ENCODE assay signal across 1 cellular context in the genomic region with DNA sequence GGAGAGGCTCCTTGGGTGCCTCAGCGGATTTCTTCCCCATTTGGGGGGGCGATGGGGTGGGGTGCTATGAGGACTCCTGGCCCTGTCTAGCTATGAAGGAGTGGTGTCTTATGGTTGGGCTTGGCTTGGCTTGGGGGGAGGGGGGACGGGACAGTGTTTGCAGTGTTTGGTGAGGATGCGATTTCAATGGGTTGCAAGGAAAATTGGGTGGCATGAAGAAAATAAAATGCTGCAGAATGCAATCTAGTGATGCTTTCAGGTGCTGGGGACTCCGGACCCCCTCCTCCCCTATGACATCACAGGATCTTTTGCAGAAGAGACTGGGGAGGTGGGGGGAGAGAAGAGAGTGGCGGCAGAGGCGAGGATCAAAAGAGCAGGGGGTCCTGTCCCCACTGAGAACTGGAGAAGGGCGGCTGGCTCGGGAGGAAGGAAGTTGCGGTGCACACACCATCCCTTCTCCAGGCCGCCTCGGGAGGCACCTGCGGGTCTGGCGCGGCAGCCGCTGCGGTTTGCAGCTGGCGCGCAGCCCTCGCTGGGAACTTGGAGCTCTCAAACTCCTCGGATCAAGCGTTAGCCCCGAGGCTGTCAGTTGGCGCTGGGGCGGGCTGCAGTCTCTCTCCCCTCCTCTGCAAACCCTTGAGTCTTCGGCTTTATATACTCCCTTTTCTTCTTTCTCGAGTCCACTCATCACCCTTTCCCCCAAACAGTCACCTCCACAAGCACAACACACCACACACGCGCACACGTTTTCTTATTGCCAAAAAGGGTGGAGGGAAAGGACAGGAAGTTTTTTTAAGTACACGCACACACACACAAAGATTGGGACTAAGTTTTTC.
A peak's percentile ranks its signal among the peaks of the same experiment; 100 is the strongest.
TF ChIP-seq lines count a peak whose summit lies in the region.

No MANE protein-coding gene starts in this region.

TF ChIP-seq in H1, 55 proteins besides CTCF, POLR2A, EP300 and RAD21:
- TF ChIP-seq CTBP2 (IDR thresholded peaks at IDR 0.05; ENCODE audit: borderline replicate concordance, insufficient read depth, insufficient read length, low read length) (no peak), MAX (IDR thresholded peaks at IDR 0.05) (no peak), HDAC2 (IDR thresholded peaks at IDR 0.05; ENCODE audit: borderline replicate concordance in 1 of 2, low read depth in 2 of 2, low read length in 2 of 2) (no peak), CREB1 (IDR thresholded peaks at IDR 0.05) (no peak), SIN3A (conservative IDR thresholded peaks at IDR 0.05 in 1 of 2, IDR thresholded peaks at IDR 0.05 in 1 of 2; ENCODE audit: low read depth in 1 of 2, low read length in 2 of 2) (no peak), KDM4A (IDR thresholded peaks at IDR 0.05; ENCODE audit: low read depth, low read length, severe bottlenecking) (peak; percentile 2), SIRT6 (IDR thresholded peaks at IDR 0.05; ENCODE audit: low read length) (no peak), GABPA (IDR thresholded peaks at IDR 0.05; ENCODE audit: borderline replicate concordance, insufficient read depth, low read length) (0 out of 2 replicates have a peak, but pooled peaks have one; percentile 37), SAP30 (IDR thresholded peaks at IDR 0.05; ENCODE audit: insufficient read depth, insufficient replicate concordance, low read length) (no peak), CBX5 (IDR thresholded peaks at IDR 0.05; ENCODE audit: low read depth, low read length) (no peak), JUN (IDR thresholded peaks at IDR 0.05; ENCODE audit: low read depth, low read length) (no peak), NANOG (IDR thresholded peaks at IDR 0.05; ENCODE audit: insufficient read depth, low read depth, low read length, poor library complexity, severe bottlenecking) (no peak), POLR2AphosphoS5 (IDR thresholded peaks at IDR 0.05; ENCODE audit: low read depth, low read length) (no peak), ATF3 (IDR thresholded peaks at IDR 0.05; ENCODE audit: insufficient read depth, low read depth, low read length) (no peak), EZH2 (IDR thresholded peaks at IDR 0.05; ENCODE audit: low read depth, low read length, severe bottlenecking) (peak; percentile 89), RNF2 (IDR thresholded peaks at IDR 0.05; ENCODE audit: borderline replicate concordance, low read depth, low read length, missing control alignments, poor library complexity, severe bottlenecking) (peak; percentile 83), SUZ12 (IDR thresholded peaks at IDR 0.05; ENCODE audit: low read length) (peak; percentile 83), BACH1 (IDR thresholded peaks at IDR 0.05; ENCODE audit: low read length) (no peak), BRCA1 (IDR thresholded peaks at IDR 0.05; ENCODE audit: low read depth, low read length) (no peak), TEAD4 (IDR thresholded peaks at IDR 0.05; ENCODE audit: low read depth, low read length) (no peak), RXRA (IDR thresholded peaks at IDR 0.05; ENCODE audit: insufficient read depth, low read depth, low read length) (no peak), CHD1 (IDR thresholded peaks at IDR 0.05; ENCODE audit: low read depth, low read length) (no peak), SIX5 (IDR thresholded peaks at IDR 0.05; ENCODE audit: low read depth, low read length) (no peak), TAF1 (IDR thresholded peaks at IDR 0.05; ENCODE audit: low read depth, low read length) (no peak), CEBPB (IDR thresholded peaks at IDR 0.05; ENCODE audit: low read depth, low read length) (no peak), SP2 (IDR thresholded peaks at IDR 0.05; ENCODE audit: low read length) (no peak), ASH2L (IDR thresholded peaks at IDR 0.05; ENCODE audit: low read length) (peak; percentile 19), CBX8 (IDR thresholded peaks at IDR 0.05; ENCODE audit: borderline replicate concordance, low read depth, low read length) (peak; percentile 43; the same call in 1 of the 2 replicates), EGR1 (IDR thresholded peaks at IDR 0.05; ENCODE audit: borderline replicate concordance, low read depth, low read length) (no peak)
- TF ChIP-seq, protein P1, sequence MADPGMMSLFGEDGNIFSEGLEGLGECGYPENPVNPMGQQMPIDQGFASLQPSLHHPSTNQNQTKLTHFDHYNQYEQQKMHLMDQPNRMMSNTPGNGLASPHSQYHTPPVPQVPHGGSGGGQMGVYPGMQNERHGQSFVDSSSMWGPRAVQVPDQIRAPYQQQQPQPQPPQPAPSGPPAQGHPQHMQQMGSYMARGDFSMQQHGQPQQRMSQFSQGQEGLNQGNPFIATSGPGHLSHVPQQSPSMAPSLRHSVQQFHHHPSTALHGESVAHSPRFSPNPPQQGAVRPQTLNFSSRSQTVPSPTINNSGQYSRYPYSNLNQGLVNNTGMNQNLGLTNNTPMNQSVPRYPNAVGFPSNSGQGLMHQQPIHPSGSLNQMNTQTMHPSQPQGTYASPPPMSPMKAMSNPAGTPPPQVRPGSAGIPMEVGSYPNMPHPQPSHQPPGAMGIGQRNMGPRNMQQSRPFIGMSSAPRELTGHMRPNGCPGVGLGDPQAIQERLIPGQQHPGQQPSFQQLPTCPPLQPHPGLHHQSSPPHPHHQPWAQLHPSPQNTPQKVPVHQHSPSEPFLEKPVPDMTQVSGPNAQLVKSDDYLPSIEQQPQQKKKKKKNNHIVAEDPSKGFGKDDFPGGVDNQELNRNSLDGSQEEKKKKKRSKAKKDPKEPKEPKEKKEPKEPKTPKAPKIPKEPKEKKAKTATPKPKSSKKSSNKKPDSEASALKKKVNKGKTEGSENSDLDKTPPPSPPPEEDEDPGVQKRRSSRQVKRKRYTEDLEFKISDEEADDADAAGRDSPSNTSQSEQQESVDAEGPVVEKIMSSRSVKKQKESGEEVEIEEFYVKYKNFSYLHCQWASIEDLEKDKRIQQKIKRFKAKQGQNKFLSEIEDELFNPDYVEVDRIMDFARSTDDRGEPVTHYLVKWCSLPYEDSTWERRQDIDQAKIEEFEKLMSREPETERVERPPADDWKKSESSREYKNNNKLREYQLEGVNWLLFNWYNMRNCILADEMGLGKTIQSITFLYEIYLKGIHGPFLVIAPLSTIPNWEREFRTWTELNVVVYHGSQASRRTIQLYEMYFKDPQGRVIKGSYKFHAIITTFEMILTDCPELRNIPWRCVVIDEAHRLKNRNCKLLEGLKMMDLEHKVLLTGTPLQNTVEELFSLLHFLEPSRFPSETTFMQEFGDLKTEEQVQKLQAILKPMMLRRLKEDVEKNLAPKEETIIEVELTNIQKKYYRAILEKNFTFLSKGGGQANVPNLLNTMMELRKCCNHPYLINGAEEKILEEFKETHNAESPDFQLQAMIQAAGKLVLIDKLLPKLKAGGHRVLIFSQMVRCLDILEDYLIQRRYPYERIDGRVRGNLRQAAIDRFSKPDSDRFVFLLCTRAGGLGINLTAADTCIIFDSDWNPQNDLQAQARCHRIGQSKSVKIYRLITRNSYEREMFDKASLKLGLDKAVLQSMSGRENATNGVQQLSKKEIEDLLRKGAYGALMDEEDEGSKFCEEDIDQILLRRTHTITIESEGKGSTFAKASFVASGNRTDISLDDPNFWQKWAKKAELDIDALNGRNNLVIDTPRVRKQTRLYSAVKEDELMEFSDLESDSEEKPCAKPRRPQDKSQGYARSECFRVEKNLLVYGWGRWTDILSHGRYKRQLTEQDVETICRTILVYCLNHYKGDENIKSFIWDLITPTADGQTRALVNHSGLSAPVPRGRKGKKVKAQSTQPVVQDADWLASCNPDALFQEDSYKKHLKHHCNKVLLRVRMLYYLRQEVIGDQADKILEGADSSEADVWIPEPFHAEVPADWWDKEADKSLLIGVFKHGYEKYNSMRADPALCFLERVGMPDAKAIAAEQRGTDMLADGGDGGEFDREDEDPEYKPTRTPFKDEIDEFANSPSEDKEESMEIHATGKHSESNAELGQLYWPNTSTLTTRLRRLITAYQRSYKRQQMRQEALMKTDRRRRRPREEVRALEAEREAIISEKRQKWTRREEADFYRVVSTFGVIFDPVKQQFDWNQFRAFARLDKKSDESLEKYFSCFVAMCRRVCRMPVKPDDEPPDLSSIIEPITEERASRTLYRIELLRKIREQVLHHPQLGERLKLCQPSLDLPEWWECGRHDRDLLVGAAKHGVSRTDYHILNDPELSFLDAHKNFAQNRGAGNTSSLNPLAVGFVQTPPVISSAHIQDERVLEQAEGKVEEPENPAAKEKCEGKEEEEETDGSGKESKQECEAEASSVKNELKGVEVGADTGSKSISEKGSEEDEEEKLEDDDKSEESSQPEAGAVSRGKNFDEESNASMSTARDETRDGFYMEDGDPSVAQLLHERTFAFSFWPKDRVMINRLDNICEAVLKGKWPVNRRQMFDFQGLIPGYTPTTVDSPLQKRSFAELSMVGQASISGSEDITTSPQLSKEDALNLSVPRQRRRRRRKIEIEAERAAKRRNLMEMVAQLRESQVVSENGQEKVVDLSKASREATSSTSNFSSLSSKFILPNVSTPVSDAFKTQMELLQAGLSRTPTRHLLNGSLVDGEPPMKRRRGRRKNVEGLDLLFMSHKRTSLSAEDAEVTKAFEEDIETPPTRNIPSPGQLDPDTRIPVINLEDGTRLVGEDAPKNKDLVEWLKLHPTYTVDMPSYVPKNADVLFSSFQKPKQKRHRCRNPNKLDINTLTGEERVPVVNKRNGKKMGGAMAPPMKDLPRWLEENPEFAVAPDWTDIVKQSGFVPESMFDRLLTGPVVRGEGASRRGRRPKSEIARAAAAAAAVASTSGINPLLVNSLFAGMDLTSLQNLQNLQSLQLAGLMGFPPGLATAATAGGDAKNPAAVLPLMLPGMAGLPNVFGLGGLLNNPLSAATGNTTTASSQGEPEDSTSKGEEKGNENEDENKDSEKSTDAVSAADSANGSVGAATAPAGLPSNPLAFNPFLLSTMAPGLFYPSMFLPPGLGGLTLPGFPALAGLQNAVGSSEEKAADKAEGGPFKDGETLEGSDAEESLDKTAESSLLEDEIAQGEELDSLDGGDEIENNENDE (IDR thresholded peaks at IDR 0.05; ENCODE audit: insufficient replicate concordance, low read length) = no peak
- TF ChIP-seq, protein P2, sequence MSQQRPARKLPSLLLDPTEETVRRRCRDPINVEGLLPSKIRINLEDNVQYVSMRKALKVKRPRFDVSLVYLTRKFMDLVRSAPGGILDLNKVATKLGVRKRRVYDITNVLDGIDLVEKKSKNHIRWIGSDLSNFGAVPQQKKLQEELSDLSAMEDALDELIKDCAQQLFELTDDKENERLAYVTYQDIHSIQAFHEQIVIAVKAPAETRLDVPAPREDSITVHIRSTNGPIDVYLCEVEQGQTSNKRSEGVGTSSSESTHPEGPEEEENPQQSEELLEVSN (IDR thresholded peaks at IDR 0.05) = no peak
- TF ChIP-seq, protein P3, sequence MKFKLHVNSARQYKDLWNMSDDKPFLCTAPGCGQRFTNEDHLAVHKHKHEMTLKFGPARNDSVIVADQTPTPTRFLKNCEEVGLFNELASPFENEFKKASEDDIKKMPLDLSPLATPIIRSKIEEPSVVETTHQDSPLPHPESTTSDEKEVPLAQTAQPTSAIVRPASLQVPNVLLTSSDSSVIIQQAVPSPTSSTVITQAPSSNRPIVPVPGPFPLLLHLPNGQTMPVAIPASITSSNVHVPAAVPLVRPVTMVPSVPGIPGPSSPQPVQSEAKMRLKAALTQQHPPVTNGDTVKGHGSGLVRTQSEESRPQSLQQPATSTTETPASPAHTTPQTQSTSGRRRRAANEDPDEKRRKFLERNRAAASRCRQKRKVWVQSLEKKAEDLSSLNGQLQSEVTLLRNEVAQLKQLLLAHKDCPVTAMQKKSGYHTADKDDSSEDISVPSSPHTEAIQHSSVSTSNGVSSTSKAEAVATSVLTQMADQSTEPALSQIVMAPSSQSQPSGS (IDR thresholded peaks at IDR 0.05; ENCODE audit: low read length) = no peak
